Comparison of ENCODE assay signal across 1 cellular context in the genomic region with DNA sequence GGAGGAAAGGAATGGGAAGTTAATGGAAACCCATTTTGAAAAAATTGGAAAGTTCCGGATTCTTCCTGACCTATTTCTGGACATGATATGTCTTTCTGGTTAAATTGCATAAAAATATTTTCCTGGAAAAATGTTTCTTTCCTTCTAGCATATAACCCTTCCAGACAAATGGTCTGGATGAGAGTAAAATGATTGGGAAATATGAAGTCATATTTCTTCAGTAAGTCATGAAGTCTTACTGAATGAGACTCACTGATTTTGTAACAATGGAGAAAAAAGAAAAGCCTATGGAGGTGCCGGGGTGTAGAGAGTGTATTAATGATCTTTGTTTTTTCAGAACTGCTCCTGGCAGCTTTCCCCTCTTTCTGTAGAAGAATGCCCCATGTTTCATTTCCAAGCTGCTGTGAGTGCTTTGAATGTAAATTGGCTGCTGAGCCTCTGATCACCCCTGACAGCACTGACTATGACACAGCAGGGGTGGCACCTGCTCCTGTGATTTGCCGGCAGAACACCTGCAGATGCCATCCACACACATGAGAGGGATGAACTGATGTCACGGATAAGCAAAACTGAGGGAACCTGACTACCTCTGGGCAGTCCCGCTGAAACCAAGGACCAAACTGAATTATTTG.
TF ChIP-seq lines count a peak whose summit lies in the region.

No MANE protein-coding gene starts in this region.

TF ChIP-seq in GM23338, 12 proteins besides CTCF, POLR2A, EP300 and RAD21 (continued from another document):
- TF ChIP-seq, protein P1, sequence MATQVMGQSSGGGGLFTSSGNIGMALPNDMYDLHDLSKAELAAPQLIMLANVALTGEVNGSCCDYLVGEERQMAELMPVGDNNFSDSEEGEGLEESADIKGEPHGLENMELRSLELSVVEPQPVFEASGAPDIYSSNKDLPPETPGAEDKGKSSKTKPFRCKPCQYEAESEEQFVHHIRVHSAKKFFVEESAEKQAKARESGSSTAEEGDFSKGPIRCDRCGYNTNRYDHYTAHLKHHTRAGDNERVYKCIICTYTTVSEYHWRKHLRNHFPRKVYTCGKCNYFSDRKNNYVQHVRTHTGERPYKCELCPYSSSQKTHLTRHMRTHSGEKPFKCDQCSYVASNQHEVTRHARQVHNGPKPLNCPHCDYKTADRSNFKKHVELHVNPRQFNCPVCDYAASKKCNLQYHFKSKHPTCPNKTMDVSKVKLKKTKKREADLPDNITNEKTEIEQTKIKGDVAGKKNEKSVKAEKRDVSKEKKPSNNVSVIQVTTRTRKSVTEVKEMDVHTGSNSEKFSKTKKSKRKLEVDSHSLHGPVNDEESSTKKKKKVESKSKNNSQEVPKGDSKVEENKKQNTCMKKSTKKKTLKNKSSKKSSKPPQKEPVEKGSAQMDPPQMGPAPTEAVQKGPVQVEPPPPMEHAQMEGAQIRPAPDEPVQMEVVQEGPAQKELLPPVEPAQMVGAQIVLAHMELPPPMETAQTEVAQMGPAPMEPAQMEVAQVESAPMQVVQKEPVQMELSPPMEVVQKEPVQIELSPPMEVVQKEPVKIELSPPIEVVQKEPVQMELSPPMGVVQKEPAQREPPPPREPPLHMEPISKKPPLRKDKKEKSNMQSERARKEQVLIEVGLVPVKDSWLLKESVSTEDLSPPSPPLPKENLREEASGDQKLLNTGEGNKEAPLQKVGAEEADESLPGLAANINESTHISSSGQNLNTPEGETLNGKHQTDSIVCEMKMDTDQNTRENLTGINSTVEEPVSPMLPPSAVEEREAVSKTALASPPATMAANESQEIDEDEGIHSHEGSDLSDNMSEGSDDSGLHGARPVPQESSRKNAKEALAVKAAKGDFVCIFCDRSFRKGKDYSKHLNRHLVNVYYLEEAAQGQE (IDR thresholded peaks at IDR 0.05; ENCODE audit: unreplicated experiment), result no peak
- TF ChIP-seq ZNF114 (CRISPR knock-in tag; IDR thresholded peaks at IDR 0.05) (no peak), STAT1 (IDR thresholded peaks at IDR 0.05; ENCODE audit: unreplicated experiment) (no peak), POLR2AphosphoS5 (IDR thresholded peaks at IDR 0.05; ENCODE audit: low read depth) (no peak), ZNF331 (CRISPR knock-in tag; IDR thresholded peaks at IDR 0.05; ENCODE audit: low read depth) (no peak), JUNB (IDR thresholded peaks at IDR 0.05; ENCODE audit: unreplicated experiment) (no peak), EZH2 (IDR thresholded peaks at IDR 0.05; ENCODE audit: low read depth, unreplicated experiment) (no peak), NANOG (IDR thresholded peaks at IDR 0.05; ENCODE audit: borderline replicate concordance) (no peak), EZH2phosphoT487 (IDR thresholded peaks at IDR 0.05; ENCODE audit: unreplicated experiment) (no peak)
- TF ChIP-seq, protein P2, sequence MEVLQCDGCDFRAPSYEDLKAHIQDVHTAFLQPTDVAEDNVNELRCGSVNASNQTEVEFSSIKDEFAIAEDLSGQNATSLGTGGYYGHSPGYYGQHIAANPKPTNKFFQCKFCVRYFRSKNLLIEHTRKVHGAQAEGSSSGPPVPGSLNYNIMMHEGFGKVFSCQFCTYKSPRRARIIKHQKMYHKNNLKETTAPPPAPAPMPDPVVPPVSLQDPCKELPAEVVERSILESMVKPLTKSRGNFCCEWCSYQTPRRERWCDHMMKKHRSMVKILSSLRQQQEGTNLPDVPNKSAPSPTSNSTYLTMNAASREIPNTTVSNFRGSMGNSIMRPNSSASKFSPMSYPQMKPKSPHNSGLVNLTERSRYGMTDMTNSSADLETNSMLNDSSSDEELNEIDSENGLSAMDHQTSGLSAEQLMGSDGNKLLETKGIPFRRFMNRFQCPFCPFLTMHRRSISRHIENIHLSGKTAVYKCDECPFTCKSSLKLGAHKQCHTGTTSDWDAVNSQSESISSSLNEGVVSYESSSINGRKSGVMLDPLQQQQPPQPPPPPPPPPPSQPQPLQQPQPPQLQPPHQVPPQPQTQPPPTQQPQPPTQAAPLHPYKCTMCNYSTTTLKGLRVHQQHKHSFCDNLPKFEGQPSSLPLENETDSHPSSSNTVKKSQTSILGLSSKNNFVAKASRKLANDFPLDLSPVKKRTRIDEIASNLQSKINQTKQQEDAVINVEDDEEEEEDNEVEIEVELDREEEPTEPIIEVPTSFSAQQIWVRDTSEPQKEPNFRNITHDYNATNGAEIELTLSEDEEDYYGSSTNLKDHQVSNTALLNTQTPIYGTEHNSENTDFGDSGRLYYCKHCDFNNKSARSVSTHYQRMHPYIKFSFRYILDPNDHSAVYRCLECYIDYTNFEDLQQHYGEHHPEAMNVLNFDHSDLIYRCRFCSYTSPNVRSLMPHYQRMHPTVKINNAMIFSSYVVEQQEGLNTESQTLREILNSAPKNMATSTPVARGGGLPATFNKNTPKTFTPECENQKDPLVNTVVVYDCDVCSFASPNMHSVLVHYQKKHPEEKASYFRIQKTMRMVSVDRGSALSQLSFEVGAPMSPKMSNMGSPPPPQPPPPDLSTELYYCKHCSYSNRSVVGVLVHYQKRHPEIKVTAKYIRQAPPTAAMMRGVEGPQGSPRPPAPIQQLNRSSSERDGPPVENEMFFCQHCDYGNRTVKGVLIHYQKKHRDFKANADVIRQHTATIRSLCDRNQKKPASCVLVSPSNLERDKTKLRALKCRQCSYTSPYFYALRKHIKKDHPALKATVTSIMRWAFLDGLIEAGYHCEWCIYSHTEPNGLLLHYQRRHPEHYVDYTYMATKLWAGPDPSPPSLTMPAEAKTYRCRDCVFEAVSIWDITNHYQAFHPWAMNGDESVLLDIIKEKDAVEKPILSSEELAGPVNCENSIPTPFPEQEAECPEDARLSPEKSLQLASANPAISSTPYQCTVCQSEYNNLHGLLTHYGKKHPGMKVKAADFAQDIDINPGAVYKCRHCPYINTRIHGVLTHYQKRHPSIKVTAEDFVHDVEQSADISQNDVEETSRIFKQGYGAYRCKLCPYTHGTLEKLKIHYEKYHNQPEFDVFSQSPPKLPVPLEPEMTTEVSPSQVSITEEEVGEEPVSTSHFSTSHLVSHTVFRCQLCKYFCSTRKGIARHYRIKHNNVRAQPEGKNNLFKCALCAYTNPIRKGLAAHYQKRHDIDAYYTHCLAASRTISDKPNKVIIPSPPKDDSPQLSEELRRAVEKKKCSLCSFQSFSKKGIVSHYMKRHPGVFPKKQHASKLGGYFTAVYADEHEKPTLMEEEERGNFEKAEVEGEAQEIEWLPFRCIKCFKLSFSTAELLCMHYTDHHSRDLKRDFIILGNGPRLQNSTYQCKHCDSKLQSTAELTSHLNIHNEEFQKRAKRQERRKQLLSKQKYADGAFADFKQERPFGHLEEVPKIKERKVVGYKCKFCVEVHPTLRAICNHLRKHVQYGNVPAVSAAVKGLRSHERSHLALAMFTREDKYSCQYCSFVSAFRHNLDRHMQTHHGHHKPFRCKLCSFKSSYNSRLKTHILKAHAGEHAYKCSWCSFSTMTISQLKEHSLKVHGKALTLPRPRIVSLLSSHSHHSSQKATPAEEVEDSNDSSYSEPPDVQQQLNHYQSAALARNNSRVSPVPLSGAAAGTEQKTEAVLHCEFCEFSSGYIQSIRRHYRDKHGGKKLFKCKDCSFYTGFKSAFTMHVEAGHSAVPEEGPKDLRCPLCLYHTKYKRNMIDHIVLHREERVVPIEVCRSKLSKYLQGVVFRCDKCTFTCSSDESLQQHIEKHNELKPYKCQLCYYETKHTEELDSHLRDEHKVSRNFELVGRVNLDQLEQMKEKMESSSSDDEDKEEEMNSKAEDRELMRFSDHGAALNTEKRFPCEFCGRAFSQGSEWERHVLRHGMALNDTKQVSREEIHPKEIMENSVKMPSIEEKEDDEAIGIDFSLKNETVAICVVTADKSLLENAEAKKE (CRISPR knock-in tag; IDR thresholded peaks at IDR 0.05), result no peak
